In the genomic region with DNA sequence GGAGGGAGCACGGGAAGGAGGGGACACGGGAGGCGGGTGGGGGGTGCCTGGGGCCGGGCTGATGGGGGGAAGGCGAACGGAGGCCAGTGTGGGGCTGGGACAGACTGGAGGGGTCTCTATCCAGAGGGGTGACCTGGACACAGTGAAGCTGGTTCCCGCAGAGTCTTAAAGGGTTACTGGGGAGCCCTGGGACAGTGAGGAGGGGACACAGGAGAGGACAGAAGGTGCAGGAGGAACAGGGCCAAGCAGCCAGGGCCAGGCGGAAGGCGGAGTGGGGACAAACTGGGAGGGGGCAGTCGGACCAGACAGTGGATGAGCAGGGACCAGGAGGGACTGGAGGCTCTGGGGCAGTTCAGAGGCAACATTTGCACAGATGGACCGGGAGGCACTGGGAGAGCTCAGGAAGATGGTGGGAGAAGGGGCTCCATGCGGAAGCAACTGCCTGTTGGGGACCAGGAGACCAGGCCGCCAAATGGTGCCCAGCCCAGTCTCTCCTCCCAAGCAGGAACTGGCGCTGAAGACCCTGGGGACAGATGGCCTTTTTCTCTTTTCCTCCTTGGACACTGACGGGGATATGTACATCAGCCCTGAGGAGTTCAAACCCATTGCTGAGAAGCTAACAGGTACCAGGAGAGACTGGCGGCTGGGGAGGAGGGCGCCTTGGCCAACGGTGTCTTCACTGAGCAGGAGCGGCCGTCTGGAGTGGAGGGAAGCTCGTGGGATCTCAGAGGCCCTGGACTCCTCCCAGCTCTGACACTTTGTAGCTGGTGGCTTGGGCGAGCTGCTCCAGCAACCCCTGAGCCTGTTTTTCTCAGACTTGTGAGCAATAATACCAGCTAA, we compare ENCODE assay signal across 8 cellular contexts. TPM values are rescaled to one million over a fixed set of nuclear protein-coding genes. Genes with fewer than 3 reads are reported as not detected.
DNase-seq lines count a peak whose midpoint lies in the region; ATAC-seq and TF ChIP-seq lines count a peak whose summit lies in the region.

No MANE protein-coding gene starts in this region.

- intact Hi-C loops in A673 (cut with micrococcal nuclease; ENCODE audit: unreplicated experiment) = no loop called here

- H3K27me3 ChIP-seq in A673 (replicated peaks; ENCODE audit: insufficient read depth, low read depth, low read length, poor library complexity) (no peaks in the 10 kb centered on the region), HUES48 (ENCODE audit: control insufficient read depth, insufficient read depth, low read length) (no peaks in the 10 kb centered on the region)

- H3K4me1 ChIP-seq in A673 (ENCODE audit: insufficient read depth, low read length, poor library complexity, severe bottlenecking) (peaks cover 6% of the 10 kb centered on the region), HUES48 (ENCODE audit: control insufficient read depth, insufficient read depth, low read length) (peaks cover 8% of the 10 kb centered on the region; the same call in 1 of the 2 replicates), mesodermal cell (ENCODE audit: control insufficient read depth, insufficient read depth, low read length, poor library complexity, severe bottlenecking) (peaks cover 19% of the 10 kb centered on the region)

- POLR2A ChIA-PET in A673 (lab: Charles Lee; ENCODE audit: low non-redundant PET) = no interaction called here

- H3K36me3 ChIP-seq in A673 (ENCODE audit: insufficient read depth, low read length, poor library complexity, severe bottlenecking) (peaks cover 3% of the 10 kb centered on the region), HUES48 (ENCODE audit: control insufficient read depth, insufficient read depth, low read length) (peaks cover 8% of the 10 kb centered on the region), mesodermal cell (ENCODE audit: control insufficient read depth, insufficient read depth, low read length) (peaks cover 3% of the 10 kb centered on the region)

- no peak for ATAC-seq in GM18505 (IDR thresholded peaks at IDR 0.05; ENCODE audit: unreplicated experiment)
- no peak for ATAC-seq in GM21515 (IDR thresholded peaks at IDR 0.05; ENCODE audit: unreplicated experiment)
- no peak for ATAC-seq in GM18517 (IDR thresholded peaks at IDR 0.05; ENCODE audit: unreplicated experiment)
- no peak for ATAC-seq in GM18870 (IDR thresholded peaks at IDR 0.05; ENCODE audit: unreplicated experiment)

- no TSS peak for BruUV-seq in A673 (replicated peaks; lab: Mats Ljungman, UMichigan)

- peak overlapping the region; percentile 57 for H3K4me3 ChIP-seq in A673 (ENCODE audit: low read depth, low read length, poor library complexity, severe bottlenecking)
- peak overlapping the region; percentile 64 for H3K4me3 ChIP-seq in HUES48 (ENCODE audit: low read depth, low read length)
- H3K4me3 ChIP-seq in cardiac fibroblast (replicated peaks in 1 of 2; ENCODE audit: low read depth in 2 of 2, low read length in 2 of 2) = peak overlapping the region; percentile 63 to 67
- peak overlapping the region; percentile 54 for H3K4me3 ChIP-seq in mesodermal cell (ENCODE audit: extremely low read depth, insufficient read depth, low read length, poor library complexity, severe bottlenecking)

- CTCF ChIA-PET in A673 (lab: Charles Lee) = no interaction called here

- H3K27ac ChIP-seq in A673 (ENCODE audit: low read depth, low read length, poor library complexity, severe bottlenecking) (peak overlapping the region; percentile 61), HUES48 (ENCODE audit: low read depth, low read length) (no peak overlapping the region), mesodermal cell (ENCODE audit: low read depth, low read length, severe bottlenecking) (no peak overlapping the region)

- TF ChIP-seq CTCF in A673 (conservative IDR thresholded peaks at IDR 0.05; ENCODE audit: low read depth, low read length) = no peak
- TF ChIP-seq CTCF in cardiac fibroblast (IDR thresholded peaks at IDR 0.05; ENCODE audit: low read depth, low read length) = no peak

- DNase-seq in A673 (ENCODE audit: low spot score) (no peak), cardiac fibroblast (ENCODE audit: low read depth in 2 of 2) (no peak)

- WGBS in mesodermal cell (ENCODE audit: insufficient coverage in 2 of 2), 2 experiments = 55 to 66% methylated on average over 16 to 21 of the region's 22 CpGs

- H3K9ac ChIP-seq in HUES48 (ENCODE audit: low read depth, low read length) = no peak overlapping the region

- H3K9me3 ChIP-seq in A673 (ENCODE audit: low read depth, low read length, poor library complexity, severe bottlenecking) (no peaks in the 10 kb centered on the region), HUES48 (ENCODE audit: control insufficient read depth, insufficient read depth, low read length) (no peaks in the 10 kb centered on the region), mesodermal cell (ENCODE audit: control insufficient read depth, low read length) (no peaks in the 10 kb centered on the region)

- no peak for TF ChIP-seq POLR2A in GM18505 (IDR thresholded peaks at IDR 0.05; ENCODE audit: borderline replicate concordance, extremely low read depth, insufficient read depth, insufficient read length)

RNA-seq across cellular contexts. Expression of a gene that starts 0.8 kb away (rescaled TPM):
- total RNA-seq in A673 (2021) = 50.4 and 61.5 TPM in 2 replicates
- 96.7 TPM for polyA plus RNA-seq in mesodermal cell (2013, experiment 1 of 2)
- polyA plus RNA-seq in mesodermal cell (2013, experiment 2 of 2) = 83.5 TPM

RNA-seq across cellular contexts. Expression of a gene that starts 19.0 kb away (rescaled TPM):
- total RNA-seq in A673 (2021) = 45.0 and 51.6 TPM in 2 replicates
- 54.2 TPM for polyA plus RNA-seq in mesodermal cell (2013, experiment 1 of 2)
- polyA plus RNA-seq in mesodermal cell (2013, experiment 2 of 2) = 46.8 TPM

RNA-seq across cellular contexts. Expression of a gene that starts 58.5 kb away (rescaled TPM):
- total RNA-seq in A673 (2021) = 17.7 and 18.9 TPM in 2 replicates
- 5.8 TPM for polyA plus RNA-seq in mesodermal cell (2013, experiment 1 of 2)
- 4.0 TPM for polyA plus RNA-seq in mesodermal cell (2013, experiment 2 of 2)
